ENCODE assay signal across 24 cellular contexts in the genomic region with DNA sequence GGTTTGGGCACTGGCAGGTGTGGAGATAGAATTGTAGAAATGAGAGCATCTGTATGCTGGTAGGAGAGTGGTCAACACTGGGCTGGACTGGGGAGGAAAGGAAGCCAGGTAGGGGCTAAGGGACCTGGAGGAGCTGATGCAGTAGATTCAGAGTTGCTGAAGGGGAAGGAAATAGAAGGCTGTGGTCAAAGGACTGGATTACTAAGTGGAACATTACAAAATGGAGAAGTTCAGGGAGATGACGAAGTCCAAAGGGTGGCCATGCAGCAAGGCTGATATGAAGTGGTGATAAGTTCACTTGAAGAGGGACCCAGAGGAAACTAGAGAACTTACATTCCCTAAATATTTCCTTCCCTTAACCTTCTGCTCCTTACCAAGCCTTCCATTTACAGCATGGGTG. TPM values are rescaled to one million over a fixed set of nuclear protein-coding genes. Genes with fewer than 3 reads are reported as not detected.
DNase-seq lines count a peak whose midpoint lies in the region; ATAC-seq and TF ChIP-seq lines count a peak whose summit lies in the region.
"Had no signal": no experiment of that assay in that cellular context is flagged by ENCODE, and none has a peak within 500 bp of the region (broad histone marks: within the 10 kb centered on the region; RNA-seq: fewer than 3 reads in every experiment).

No MANE protein-coding gene starts in this region.

- no peak overlapping the region; a peak in 2 of 20 replicates for H3K4me3 ChIP-seq in BLaER1 treated with 17β-estradiol and CSF1 and Interleukin-3, amounts not matched to agents 10 nM and 100 nM
- H3K4me3 ChIP-seq: dorsolateral prefrontal cortex, SJCRH30, uterus had no signal

- H3K27me3 Mint-ChIP-seq in activated B cell treated with CpG ODN at 0.5 μM for 24 hours (peaks cover 5% of the 10 kb centered on the region), naive B cell (peaks cover 5 to 10% (median 9%) of the 10 kb centered on the region in 3 donors)

- H3K36me3 Mint-ChIP-seq in activated B cell treated with CpG ODN at 0.5 μM for 24 hours (ENCODE audit: low read depth): no peaks in the 10 kb centered on the region
- no peaks in the 10 kb centered on the region for H3K36me3 Mint-ChIP-seq in naive B cell
- H3K36me3 Mint-ChIP-seq: activated naive CD8-positive, alpha-beta T cell had no signal

- ATAC-seq in activated B cell treated with CpG ODN at 0.5 μM for 24 hours (ENCODE audit: low read depth): peak; percentile 28
- ATAC-seq in naive B cell (ENCODE audit: low read depth in 2 of 2): peak; percentile 23 to 60
- ATAC-seq in GM21423 (IDR thresholded peaks at IDR 0.05; ENCODE audit: unreplicated experiment): no peak
- ATAC-seq: activated T-cell treated with anti-CD3 and anti-CD28 coated beads, Interleukin-2, amount 50 U/mL, for 4 hours had no signal

- no peaks in the 10 kb centered on the region for H3K36me3 ChIP-seq in BLaER1 treated with 17β-estradiol and CSF1 and Interleukin-3, amounts not matched to agents 10 nM and 100 nM
- H3K36me3 ChIP-seq: brain microvascular endothelial cell, SJCRH30, uterus had no signal

- no peaks in the 10 kb centered on the region for H3K9me3 ChIP-seq in BLaER1 treated with 17β-estradiol and CSF1 and Interleukin-3, amounts not matched to agents 10 nM and 100 nM (replicated peaks in 1 of 11)
- H3K9me3 ChIP-seq: SJCRH30, uterus had no signal

- no peak overlapping the region for H3K4me3 Mint-ChIP-seq in activated B cell treated with CpG ODN at 0.5 μM for 24 hours
- H3K4me3 Mint-ChIP-seq in naive B cell: peak overlapping the region in 1 of 8 donors; percentile 7
- H3K4me3 Mint-ChIP-seq: activated naive CD8-positive, alpha-beta T cell; activated T-cell treated with anti-CD3 and anti-CD28 coated beads, Interleukin-2, amount 50 U/mL, for 4 hours; CD4-positive, alpha-beta T cell; H9 had no signal

- no peaks in the 10 kb centered on the region for H3K9me3 Mint-ChIP-seq in activated B cell treated with CpG ODN at 0.5 μM for 24 hours
- no peaks in the 10 kb centered on the region for H3K9me3 Mint-ChIP-seq in naive B cell
- H3K9me3 Mint-ChIP-seq: activated T-cell treated with anti-CD3 and anti-CD28 coated beads, Interleukin-2, amount 50 U/mL, for 4 hours; CD4-positive, alpha-beta T cell; H9 had no signal

- H3K9ac ChIP-seq in BLaER1 treated with 17β-estradiol and CSF1 and Interleukin-3, amounts not matched to agents 10 nM and 100 nM: peak overlapping the region in 8 of 11 experiments; percentile 34 to 89 (median 64); a peak in 14 of 22 replicates

- H3K4me2 ChIP-seq in BLaER1 treated with 17β-estradiol and CSF1 and Interleukin-3, amounts not matched to agents 10 nM and 100 nM: peak overlapping the region; percentile 22 to 98 (median 86); a peak in 21 of 22 replicates

- H3K4me1 Mint-ChIP-seq in activated B cell treated with CpG ODN at 0.5 μM for 24 hours (peaks cover 5% of the 10 kb centered on the region), naive B cell (peaks cover 6 to 15% (median 14%) of the 10 kb centered on the region in 3 donors)

- peaks cover 40 to 99% (median 86%) of the 10 kb centered on the region in 10 experiments for H3K4me1 ChIP-seq in BLaER1 treated with 17β-estradiol and CSF1 and Interleukin-3, amounts not matched to agents 10 nM and 100 nM

- peak overlapping the region; percentile 14 to 99 (median 95); a peak in 21 of 22 replicates for H3K27ac ChIP-seq in BLaER1 treated with 17β-estradiol and CSF1 and Interleukin-3, amounts not matched to agents 10 nM and 100 nM
- H3K27ac ChIP-seq: brain microvascular endothelial cell, SJCRH30, uterus had no signal

- H3K27ac Mint-ChIP-seq in activated B cell treated with CpG ODN at 0.5 μM for 24 hours (no peak overlapping the region), naive B cell (peak overlapping the region in 1 of 6 donors; percentile 74)
- H3K27ac Mint-ChIP-seq: activated naive CD8-positive, alpha-beta T cell; CD4-positive, alpha-beta T cell; H9 had no signal

- no peaks in the 10 kb centered on the region for H4K20me1 ChIP-seq in BLaER1 treated with 17β-estradiol and CSF1 and Interleukin-3, amounts not matched to agents 10 nM and 100 nM

- peak; percentile 96 for DNase-seq in NOMO-1 treated with DMSO at 0.1 percent for 48 hours (lab: John Stamatoyannopoulos, UW; ENCODE audit: unreplicated experiment)
- no peak for DNase-seq in activated B cell treated with CpG ODN at 0.5 μM for 24 hours
- peak; percentile 15 for DNase-seq in naive B cell
- DNase-seq in central memory CD4-positive, alpha-beta T cell: no peak
- DNase-seq in GM10266 (ENCODE audit: extremely low spot score): no peak
- DNase-seq in posterior cingulate gyrus: no peak
- DNase-seq: activated CD4-positive, alpha-beta T cell treated with anti-CD3 and anti-CD28 coated beads, Interleukin-2, amount 50 U/mL, for 48 hours; activated T-cell treated with anti-CD3 and anti-CD28 coated beads, Interleukin-2, amount 50 U/mL, for 4 hours; brain microvascular endothelial cell; CD4-positive, alpha-beta T cell; DMS53; dorsolateral prefrontal cortex; glutamatergic neuron; H9; NCI-H187 treated with DMSO at 0.1 percent for 48 hours; SJCRH30; T-helper 9 cell; uterus had no signal

- no peaks in the 10 kb centered on the region for H3K27me3 ChIP-seq in BLaER1 treated with 17β-estradiol and CSF1 and Interleukin-3, amounts not matched to agents 10 nM and 100 nM
- H3K27me3 ChIP-seq: brain microvascular endothelial cell, SJCRH30, uterus had no signal

- POLR2A ChIA-PET in activated B cell treated with CpG ODN at 0.5 μM for 24 hours (lab: Charles Lee): no interaction called here

- TF ChIP-seq CTCF in activated B cell treated with CpG ODN at 0.5 μM for 24 hours (IDR thresholded peaks at IDR 0.05) (no peak), GM10266 (IDR thresholded peaks at IDR 0.05; ENCODE audit: control insufficient read depth, insufficient read depth, low read depth, missing control alignments) (no peak)

- CTCF ChIA-PET in activated B cell treated with CpG ODN at 0.5 μM for 24 hours (lab: Charles Lee): no interaction called here

- intact Hi-C loops in activated B cell treated with CpG ODN at 0.5 μM for 24 hours (cut with micrococcal nuclease) (no loop called here), posterior cingulate gyrus (cut with DNase I) (no loop called here)

RNA-seq across cellular contexts. Expression of a gene that starts 8.6 kb away (rescaled TPM):
- 1.5 and 2.1 TPM in 2 replicates for total RNA-seq in activated B cell treated with CpG ODN at 0.5 μM for 24 hours
- not detected for polyA plus RNA-seq in naive B cell (ENCODE audit: low read depth in 6 of 6)
- total RNA-seq: CD4-positive, alpha-beta T cell had no signal

RNA-seq across cellular contexts. Expression of a gene that starts 23.6 kb away (rescaled TPM):
- total RNA-seq in activated B cell treated with CpG ODN at 0.5 μM for 24 hours: not detected in 2 replicates
- not detected for polyA plus RNA-seq in naive B cell (ENCODE audit: low read depth in 6 of 6)
- total RNA-seq: A673; activated T-cell treated with anti-CD3 and anti-CD28 coated beads, Interleukin-2, amount 50 U/mL, for 4 hours; CD4-positive, alpha-beta T cell; H9; lung microvascular endothelial cell; SJCRH30; uterus had no signal
- polyA plus RNA-seq: esophagus had no signal

RNA-seq across cellular contexts. Expression of a gene that starts 39.1 kb away (rescaled TPM):
- total RNA-seq in activated B cell treated with CpG ODN at 0.5 μM for 24 hours: not detected in 2 replicates
- polyA plus RNA-seq in naive B cell (ENCODE audit: low read depth in 6 of 6): not detected
- total RNA-seq: A673; activated T-cell treated with anti-CD3 and anti-CD28 coated beads, Interleukin-2, amount 50 U/mL, for 4 hours; CD4-positive, alpha-beta T cell; dorsolateral prefrontal cortex; H9; lung microvascular endothelial cell; SJCRH30 had no signal

Comparison
In these comparisons a context has a peak if more than half of its experiments do, and no peak if none do; other contexts are left out.
1. DNase-seq: peak in NOMO-1 treated with DMSO at 0.1 percent for 48 hours (single experiment) and naive B cell (single experiment); none in activated B cell treated with CpG ODN at 0.5 μM for 24 hours (single experiment), central memory CD4-positive, alpha-beta T cell (single experiment), GM10266 (single experiment) and posterior cingulate gyrus (0 of 10).